Comparison of ENCODE assay signal across 17 cellular contexts in the genomic region with DNA sequence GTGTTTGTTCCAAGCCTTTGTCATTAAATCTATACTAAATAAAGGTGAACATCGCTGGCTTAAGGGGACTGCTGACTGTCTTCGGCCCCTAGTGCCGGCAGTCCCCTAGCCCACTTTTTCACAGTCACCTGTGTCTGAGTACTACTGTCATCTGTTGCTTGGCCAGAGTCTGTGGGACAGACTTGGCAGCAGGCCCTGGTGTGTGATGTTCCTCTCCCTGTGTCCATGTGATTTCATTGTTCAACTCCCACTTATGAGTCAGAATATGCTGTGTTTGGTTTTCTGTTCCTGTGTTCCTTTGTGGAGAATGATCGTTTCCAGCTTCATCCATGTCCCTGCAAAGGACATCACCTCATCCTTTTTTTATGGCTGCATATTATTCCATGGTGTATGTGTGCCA.
DNase-seq lines count a peak whose midpoint lies in the region; TF ChIP-seq lines count a peak whose summit lies in the region.
"Had no signal": no experiment of that assay in that cellular context is flagged by ENCODE, and none has a peak within 500 bp of the region (broad histone marks: within the 10 kb centered on the region; RNA-seq: fewer than 3 reads in every experiment).

No MANE protein-coding gene starts in this region.

- H4K20me1 ChIP-seq in mammary epithelial cell (ENCODE audit: insufficient read depth, low read length) = no peaks in the 10 kb centered on the region

- H3K4me1 ChIP-seq in breast epithelium (no peaks in the 10 kb centered on the region), mammary epithelial cell (ENCODE audit: insufficient read depth, low read length) (no peaks in the 10 kb centered on the region), SJCRH30 (no peaks in the 10 kb centered on the region)

- dilution Hi-C loops in mammary epithelial cell (cut with HindIII; ENCODE audit: low sequenced_read_pairs) = no loop called here

- no TSS peak for BruUV-seq in MCF 10A (replicated peaks; lab: Mats Ljungman, UMichigan)
- no TSS peak for BruUV-seq in mammary epithelial cell (replicated peaks; lab: Mats Ljungman, UMichigan)

- no peaks in the 10 kb centered on the region for H3K36me3 Mint-ChIP-seq in MCF 10A (ENCODE audit: insufficient read depth, unreplicated experiment)

- DNase-seq in MCF 10A (ENCODE audit: unreplicated experiment) = peak; percentile 50
- DNase-seq in breast epithelium (ENCODE audit: low spot score in 2 of 2) = no peak
- peak; percentile 27 for DNase-seq in mammary epithelial cell
- DNase-seq in fibroblast of pulmonary artery (ENCODE audit: low read depth) = peak; percentile 27
- no peak for DNase-seq in stimulated activated CD8-positive, alpha-beta memory T cell treated with anti-CD3 and anti-CD28 coated beads, Interleukin-4, amount 100 ng/mL, for 48 hours
- DNase-seq in DMS 273 treated with DMSO at 0.1 percent for 48 hours (lab: John Stamatoyannopoulos, UW) = no peak
- no peak for DNase-seq in SJCRH30
- no peak for DNase-seq in ureter (ENCODE audit: low spot score)
- DNase-seq: 8988T; CD4-positive, alpha-beta memory T cell; GF-D8; GOT3; Karpas-422; NCI-H1105; NCI-H1694; NCI-H524; SIG-M5 had no signal

- H3K4me2 ChIP-seq in mammary epithelial cell (ENCODE audit: insufficient read depth, low read depth, low read length) = no peak overlapping the region

- peak overlapping the region; percentile 16 for H3K27ac Mint-ChIP-seq in MCF 10A (ENCODE audit: low read depth, unreplicated experiment)
- H3K27ac Mint-ChIP-seq: CD4-positive, alpha-beta memory T cell had no signal

- no peak for TF ChIP-seq POLR2A in breast epithelium (IDR thresholded peaks at IDR 0.05)

- H3K4me3 Mint-ChIP-seq in MCF 10A (ENCODE audit: unreplicated experiment) = no peak overlapping the region
- H3K4me3 Mint-ChIP-seq: CD4-positive, alpha-beta memory T cell had no signal

- no peak overlapping the region for H3K9ac ChIP-seq in mammary epithelial cell (ENCODE audit: insufficient read depth, low read length)

- H3K9me3 ChIP-seq in breast epithelium = peaks cover 6 to 26% of the 10 kb centered on the region in 2 donors
- no peaks in the 10 kb centered on the region for H3K9me3 ChIP-seq in mammary epithelial cell (replicated peaks; ENCODE audit: insufficient read depth, low read length)
- H3K9me3 ChIP-seq in SJCRH30 (replicated peaks) = no peaks in the 10 kb centered on the region

- TF ChIP-seq CTCF in MCF 10A (IDR thresholded peaks at IDR 0.05; ENCODE audit: unreplicated experiment) (no peak), breast epithelium (IDR thresholded peaks at IDR 0.05) (no peak), mammary epithelial cell (conservative IDR thresholded peaks at IDR 0.05 in 1 of 2, IDR thresholded peaks at IDR 0.05 in 1 of 2; ENCODE audit: extremely low read depth in 1 of 2, insufficient read depth in 1 of 2, low read depth in 1 of 2, low read length in 2 of 2) (no peak), fibroblast of pulmonary artery (IDR thresholded peaks at IDR 0.05; ENCODE audit: low read length, missing control alignments) (no peak)

- H3K4me1 Mint-ChIP-seq in MCF 10A (ENCODE audit: insufficient read depth, unreplicated experiment) = peaks cover 5% of the 10 kb centered on the region
- H3K4me1 Mint-ChIP-seq: CD4-positive, alpha-beta memory T cell had no signal

- H3K27me3 ChIP-seq in breast epithelium (no peaks in the 10 kb centered on the region), mammary epithelial cell (ENCODE audit: insufficient read depth, low read length) (no peaks in the 10 kb centered on the region), SJCRH30 (no peaks in the 10 kb centered on the region)

- 75% methylated on average over 4 of the region's 4 CpGs for WGBS in mammary epithelial cell (ENCODE audit: low coverage, missing lambda C conversion rate)

- H3K4me3 ChIP-seq in breast epithelium (no peak overlapping the region), mammary epithelial cell (replicated peaks in 1 of 3; ENCODE audit: insufficient read depth in 1 of 3, low read depth in 2 of 3, low read length in 3 of 3) (no peak overlapping the region), fibroblast of pulmonary artery (replicated peaks; ENCODE audit: low read depth, low read length) (no peak overlapping the region), SJCRH30 (no peak overlapping the region)

- no peaks in the 10 kb centered on the region for H3K79me2 ChIP-seq in mammary epithelial cell (ENCODE audit: insufficient read depth, low read length)

- in situ Hi-C loops in mammary epithelial cell (cut with MboI; ENCODE audit: low sequenced_read_pairs in 2 of 2) = no loop called here

- H3K36me3 ChIP-seq in breast epithelium = no peaks in the 10 kb centered on the region
- no peaks in the 10 kb centered on the region for H3K36me3 ChIP-seq in mammary epithelial cell (ENCODE audit: insufficient read depth, low read length)
- no peaks in the 10 kb centered on the region for H3K36me3 ChIP-seq in SJCRH30

- CTCF ChIA-PET in MCF 10A (lab: Yijun Ruan, JAX) = no interaction called here
- CTCF ChIA-PET in mammary epithelial cell (lab: Charles Lee; ENCODE audit: low non-redundant PET) = no interaction called here

- intact Hi-C loops in MCF 10A (cut with micrococcal nuclease) = no loop called here
- intact Hi-C loops in breast epithelium (cut with DNase I; ENCODE audit: low total_unique reads) = no loop called here
- intact Hi-C loops in mammary epithelial cell (cut with micrococcal nuclease) = no loop called here

- peaks cover 18% of the 10 kb centered on the region for H3K9me3 Mint-ChIP-seq in MCF 10A (ENCODE audit: unreplicated experiment)

- H3K27ac ChIP-seq in breast epithelium (no peak overlapping the region), mammary epithelial cell (ENCODE audit: insufficient read depth, low read depth, low read length) (no peak overlapping the region), SJCRH30 (no peak overlapping the region)

- no peaks in the 10 kb centered on the region for H3K27me3 Mint-ChIP-seq in MCF 10A (ENCODE audit: insufficient read depth, unreplicated experiment)
- H3K27me3 Mint-ChIP-seq: CD4-positive, alpha-beta memory T cell had no signal

- POLR2A ChIA-PET in MCF 10A (lab: Yijun Ruan, JAX) = no interaction called here

- no peak overlapping the region for H2AFZ ChIP-seq in mammary epithelial cell (ENCODE audit: low read depth, low read length)

Comparison
In these comparisons a context has a peak if more than half of its experiments do, and no peak if none do; other contexts are left out.
1. DNase-seq: peak in MCF 10A (single experiment), mammary epithelial cell (single experiment) and fibroblast of pulmonary artery (single experiment); none in breast epithelium (0 of 2), stimulated activated CD8-positive, alpha-beta memory T cell treated with anti-CD3 and anti-CD28 coated beads, Interleukin-4, amount 100 ng/mL, for 48 hours (single experiment), DMS 273 treated with DMSO at 0.1 percent for 48 hours (single experiment), SJCRH30 (0 of 2) and ureter (single experiment).